Comparison of ENCODE assay signal across 18 cellular contexts in genomic region chr3:167843886-167844285, GRCh38.
A peak's percentile ranks its signal among the peaks of the same experiment; 100 is the strongest.
DNase-seq lines count a peak whose midpoint lies in the region; ATAC-seq and TF ChIP-seq lines count a peak whose summit lies in the region.
"Had no signal": no experiment of that assay in that cellular context is flagged by ENCODE, and none has a peak within 500 bp of the region (broad histone marks: within the 10 kb centered on the region; RNA-seq: fewer than 3 reads in every experiment).

No MANE protein-coding gene starts in this region.

- H3K36me3 Mint-ChIP-seq in activated CD8-positive, alpha-beta T cell treated with anti-CD3 and anti-CD28 coated beads for 36 hours (ENCODE audit: low read depth), result no peaks in the 10 kb centered on the region
- no peaks in the 10 kb centered on the region for H3K36me3 Mint-ChIP-seq in activated CD8-positive, alpha-beta T cell treated with anti-CD3 and anti-CD28 coated beads, Interleukin-2, amount 10 ng/mL, durations not matched to agents 7 days and 5 days (ENCODE audit: low read depth)
- H3K36me3 Mint-ChIP-seq in stimulated activated naive B cell treated with anti-CD40 and anti-IgM and Interleukin-4, amounts not matched to agents 10 μg/mL and 1 μg/mL and 100 μg/mL, for 72 hours, result peaks cover 0 to 2% of the 10 kb centered on the region in 2 donors
- H3K36me3 Mint-ChIP-seq: CD4-positive, CD25-positive, alpha-beta regulatory T cell had no signal

- H3K27me3 ChIP-seq in upper lobe of right lung (no peaks in the 10 kb centered on the region), mesendoderm (ENCODE audit: insufficient read depth, low read length, poor library complexity) (no peaks in the 10 kb centered on the region), A673 (replicated peaks; ENCODE audit: insufficient read depth, low read depth, low read length, poor library complexity) (no peaks in the 10 kb centered on the region)
- H3K27me3 ChIP-seq: tibial artery had no signal

- no peak for DNase-seq in activated CD8-positive, alpha-beta T cell treated with anti-CD3 and anti-CD28 coated beads for 36 hours
- DNase-seq in activated CD8-positive, alpha-beta T cell treated with anti-CD3 and anti-CD28 coated beads, Interleukin-2, amount 10 ng/mL, durations not matched to agents 7 days and 5 days, result no peak
- peak; percentile 95 for DNase-seq in NOMO-1 treated with DMSO at 0.1 percent for 48 hours (lab: John Stamatoyannopoulos, UW; ENCODE audit: unreplicated experiment)
- no peak for DNase-seq in stimulated activated naive B cell treated with anti-CD40 and anti-IgM and Interleukin-4, amounts not matched to agents 10 μg/mL and 1 μg/mL and 100 μg/mL, for 72 hours
- DNase-seq in upper lobe of right lung, result no peak
- DNase-seq in mesendoderm, result no peak
- DNase-seq in A673 (ENCODE audit: low spot score), result no peak
- DNase-seq: activated CD4-positive, alpha-beta T cell treated with anti-CD3 and anti-CD28 coated beads, Interleukin-2, amount 50 U/mL, for 48 hours; activated naive CD8-positive, alpha-beta T cell treated with anti-CD3 and anti-CD28 coated beads, Interleukin-2, amount 50 U/mL, for 24 hours; central memory CD4-positive, alpha-beta T cell; GM23248; hypothalamus; KBM-7; SK-N-SH; tibial artery had no signal

- H3K9me3 ChIP-seq in upper lobe of right lung (no peaks in the 10 kb centered on the region), A673 (ENCODE audit: low read depth, low read length, poor library complexity, severe bottlenecking) (no peaks in the 10 kb centered on the region)
- H3K9me3 ChIP-seq: SK-N-SH, tibial artery had no signal

- no peak for TF ChIP-seq CTCF in activated CD8-positive, alpha-beta T cell treated with anti-CD3 and anti-CD28 coated beads for 36 hours (IDR thresholded peaks at IDR 0.05)
- TF ChIP-seq CTCF in upper lobe of right lung (IDR thresholded peaks at IDR 0.05) (no peak), A673 (conservative IDR thresholded peaks at IDR 0.05; ENCODE audit: low read depth, low read length) (no peak)

- H3K56ac ChIP-seq in mesendoderm (ENCODE audit: low read length), result no peak overlapping the region

- no peak overlapping the region for H3K18ac ChIP-seq in mesendoderm (ENCODE audit: low read length)

- intact Hi-C loops in activated CD8-positive, alpha-beta T cell treated with anti-CD3 and anti-CD28 coated beads for 36 hours (cut with micrococcal nuclease), result no loop called here
- intact Hi-C loops in upper lobe of right lung (cut with DNase I), result no loop called here
- intact Hi-C loops in A673 (cut with micrococcal nuclease; ENCODE audit: unreplicated experiment), result no loop called here

- H3K9ac ChIP-seq in mesendoderm (ENCODE audit: low read length), result no peak overlapping the region
- H3K9ac ChIP-seq: GM23248, SK-N-SH had no signal

- H3K23ac ChIP-seq in mesendoderm (ENCODE audit: low read length), result no peak overlapping the region

- no peak overlapping the region for H2BK120ac ChIP-seq in mesendoderm (ENCODE audit: low read depth, low read length)

- no peaks in the 10 kb centered on the region for H3K27me3 Mint-ChIP-seq in activated CD8-positive, alpha-beta T cell treated with anti-CD3 and anti-CD28 coated beads for 36 hours
- H3K27me3 Mint-ChIP-seq in activated CD8-positive, alpha-beta T cell treated with anti-CD3 and anti-CD28 coated beads, Interleukin-2, amount 10 ng/mL, durations not matched to agents 7 days and 5 days (ENCODE audit: low read depth), result no peaks in the 10 kb centered on the region
- no peaks in the 10 kb centered on the region for H3K27me3 Mint-ChIP-seq in stimulated activated naive B cell treated with anti-CD40 and anti-IgM and Interleukin-4, amounts not matched to agents 10 μg/mL and 1 μg/mL and 100 μg/mL, for 72 hours
- H3K27me3 Mint-ChIP-seq: CD4-positive, CD25-positive, alpha-beta regulatory T cell had no signal

- no peaks in the 10 kb centered on the region for H3K9me3 Mint-ChIP-seq in activated CD8-positive, alpha-beta T cell treated with anti-CD3 and anti-CD28 coated beads for 36 hours
- H3K9me3 Mint-ChIP-seq in activated CD8-positive, alpha-beta T cell treated with anti-CD3 and anti-CD28 coated beads, Interleukin-2, amount 10 ng/mL, durations not matched to agents 7 days and 5 days (ENCODE audit: insufficient read depth), result no peaks in the 10 kb centered on the region
- H3K9me3 Mint-ChIP-seq in stimulated activated naive B cell treated with anti-CD40 and anti-IgM and Interleukin-4, amounts not matched to agents 10 μg/mL and 1 μg/mL and 100 μg/mL, for 72 hours, result no peaks in the 10 kb centered on the region
- H3K9me3 Mint-ChIP-seq: activated T-helper 1 cell treated with anti-CD3 and anti-CD28 coated beads, Interleukin-12 subunit alpha, Interleukin-12 subunit beta, Interleukin-2, Interleukin-4 antibody, amounts not matched to agents 30 ng/mL and 10 ng/mL and 1 ng/mL, durations not matched to agents 14 hours and 24 hours and 36 hours had no signal

- no TSS peak for BruUV-seq in A673 (replicated peaks; lab: Mats Ljungman, UMichigan)

- no peaks in the 10 kb centered on the region for H3K4me1 ChIP-seq in upper lobe of right lung
- H3K4me1 ChIP-seq in mesendoderm (ENCODE audit: control insufficient read depth, low read depth, low read length), result no peaks in the 10 kb centered on the region
- H3K4me1 ChIP-seq in A673 (ENCODE audit: insufficient read depth, low read length, poor library complexity, severe bottlenecking), result no peaks in the 10 kb centered on the region
- H3K4me1 ChIP-seq: tibial artery had no signal

- no peak overlapping the region for H3K4me3 ChIP-seq in upper lobe of right lung
- H3K4me3 ChIP-seq in mesendoderm (ENCODE audit: low read length), result no peak overlapping the region
- no peak overlapping the region for H3K4me3 ChIP-seq in A673 (ENCODE audit: low read depth, low read length, poor library complexity, severe bottlenecking)
- H3K4me3 ChIP-seq: GM23248, tibial artery had no signal

- H2BK5ac ChIP-seq in mesendoderm (ENCODE audit: low read length), result no peak overlapping the region

- POLR2A ChIA-PET in activated CD8-positive, alpha-beta T cell treated with anti-CD3 and anti-CD28 coated beads for 36 hours (lab: Charles Lee), result interaction anchor here (0.5 kb wide), 1 partner anchor 492 kb away, joined by 3 read pairs; no protein-coding TSS in a partner anchor
- POLR2A ChIA-PET in activated CD8-positive, alpha-beta T cell treated with anti-CD3 and anti-CD28 coated beads, Interleukin-2, amount 10 ng/mL, durations not matched to agents 7 days and 5 days (lab: Charles Lee), result no interaction called here
- POLR2A ChIA-PET in A673 (lab: Charles Lee; ENCODE audit: low non-redundant PET), result no interaction called here

- no peak overlapping the region for H3K4ac ChIP-seq in mesendoderm (ENCODE audit: low read depth, low read length)

- no peaks in the 10 kb centered on the region for H3K36me3 ChIP-seq in upper lobe of right lung
- no peaks in the 10 kb centered on the region for H3K36me3 ChIP-seq in mesendoderm (ENCODE audit: control insufficient read depth, insufficient read depth, low read length)
- no peaks in the 10 kb centered on the region for H3K36me3 ChIP-seq in A673 (ENCODE audit: insufficient read depth, low read length, poor library complexity, severe bottlenecking)
- H3K36me3 ChIP-seq: tibial artery had no signal

- H3K27ac Mint-ChIP-seq in activated CD8-positive, alpha-beta T cell treated with anti-CD3 and anti-CD28 coated beads for 36 hours, result no peak overlapping the region
- H3K27ac Mint-ChIP-seq in activated CD8-positive, alpha-beta T cell treated with anti-CD3 and anti-CD28 coated beads, Interleukin-2, amount 10 ng/mL, durations not matched to agents 7 days and 5 days, result no peak overlapping the region
- H3K27ac Mint-ChIP-seq in stimulated activated naive B cell treated with anti-CD40 and anti-IgM and Interleukin-4, amounts not matched to agents 10 μg/mL and 1 μg/mL and 100 μg/mL, for 72 hours, result no peak overlapping the region
- H3K27ac Mint-ChIP-seq: activated naive CD8-positive, alpha-beta T cell treated with anti-CD3 and anti-CD28 coated beads, Interleukin-2, amount 50 U/mL, for 24 hours; activated T-helper 1 cell treated with anti-CD3 and anti-CD28 coated beads, Interleukin-12 subunit alpha, Interleukin-12 subunit beta, Interleukin-2, Interleukin-4 antibody, amounts not matched to agents 30 ng/mL and 10 ng/mL and 1 ng/mL, durations not matched to agents 14 hours and 24 hours and 36 hours; CD4-positive, CD25-positive, alpha-beta regulatory T cell had no signal

- H3K4me2 ChIP-seq in mesendoderm (ENCODE audit: low read length), result no peak overlapping the region
- H3K4me2 ChIP-seq: SK-N-SH had no signal

- no peak overlapping the region for H2BK15ac ChIP-seq in mesendoderm (replicated peaks; ENCODE audit: low read depth)

- H4K5ac ChIP-seq in mesendoderm (ENCODE audit: low read length), result no peak overlapping the region

- WGBS in mesendoderm (ENCODE audit: extremely low coverage, insufficient coverage, low lambda C conversion rate), result no CpG with 5 or more reads among the region's 2 CpGs

- no peak overlapping the region for H4K8ac ChIP-seq in mesendoderm (ENCODE audit: low read depth, low read length)

- CTCF ChIA-PET in activated CD8-positive, alpha-beta T cell treated with anti-CD3 and anti-CD28 coated beads for 36 hours (lab: Charles Lee), result no interaction called here
- CTCF ChIA-PET in activated CD8-positive, alpha-beta T cell treated with anti-CD3 and anti-CD28 coated beads, Interleukin-2, amount 10 ng/mL, durations not matched to agents 7 days and 5 days (lab: Charles Lee), result no interaction called here
- CTCF ChIA-PET in A673 (lab: Charles Lee), result no interaction called here

- H2AK5ac ChIP-seq in mesendoderm (ENCODE audit: low read length), result no peak overlapping the region

- H3K79me2 ChIP-seq in mesendoderm (ENCODE audit: control insufficient read depth, insufficient read depth, low read length), result no peaks in the 10 kb centered on the region

- peak; percentile 42 for ATAC-seq in activated CD8-positive, alpha-beta T cell treated with anti-CD3 and anti-CD28 coated beads for 36 hours
- ATAC-seq in activated CD8-positive, alpha-beta T cell treated with anti-CD3 and anti-CD28 coated beads, Interleukin-2, amount 10 ng/mL, durations not matched to agents 7 days and 5 days, result no peak
- ATAC-seq in HG03097 (IDR thresholded peaks at IDR 0.05; ENCODE audit: low FRiP score, unreplicated experiment), result peak; percentile 61
- ATAC-seq in stimulated activated naive B cell treated with anti-CD40 and anti-IgM and Interleukin-4, amounts not matched to agents 10 μg/mL and 1 μg/mL and 100 μg/mL, for 72 hours (replicated peaks), result peak; percentile 85 to 91
- no peak for ATAC-seq in upper lobe of right lung
- ATAC-seq: activated naive CD8-positive, alpha-beta T cell treated with anti-CD3 and anti-CD28 coated beads, Interleukin-2, amount 50 U/mL, for 24 hours had no signal

- no peaks in the 10 kb centered on the region for H3K79me1 ChIP-seq in mesendoderm (ENCODE audit: low read length)

- H3K4me1 Mint-ChIP-seq in activated CD8-positive, alpha-beta T cell treated with anti-CD3 and anti-CD28 coated beads for 36 hours (ENCODE audit: low read depth), result no peaks in the 10 kb centered on the region
- H3K4me1 Mint-ChIP-seq in activated CD8-positive, alpha-beta T cell treated with anti-CD3 and anti-CD28 coated beads, Interleukin-2, amount 10 ng/mL, durations not matched to agents 7 days and 5 days (ENCODE audit: low read depth), result peaks cover 7% of the 10 kb centered on the region
- peaks cover 5 to 27% of the 10 kb centered on the region in 2 donors for H3K4me1 Mint-ChIP-seq in stimulated activated naive B cell treated with anti-CD40 and anti-IgM and Interleukin-4, amounts not matched to agents 10 μg/mL and 1 μg/mL and 100 μg/mL, for 72 hours

- H3K4me3 Mint-ChIP-seq in activated CD8-positive, alpha-beta T cell treated with anti-CD3 and anti-CD28 coated beads for 36 hours, result no peak overlapping the region
- no peak overlapping the region for H3K4me3 Mint-ChIP-seq in activated CD8-positive, alpha-beta T cell treated with anti-CD3 and anti-CD28 coated beads, Interleukin-2, amount 10 ng/mL, durations not matched to agents 7 days and 5 days
- H3K4me3 Mint-ChIP-seq in stimulated activated naive B cell treated with anti-CD40 and anti-IgM and Interleukin-4, amounts not matched to agents 10 μg/mL and 1 μg/mL and 100 μg/mL, for 72 hours, result peak overlapping the region in 1 of 2 donors; percentile 8
- H3K4me3 Mint-ChIP-seq: activated naive CD8-positive, alpha-beta T cell treated with anti-CD3 and anti-CD28 coated beads, Interleukin-2, amount 50 U/mL, for 24 hours; activated T-helper 1 cell treated with anti-CD3 and anti-CD28 coated beads, Interleukin-12 subunit alpha, Interleukin-12 subunit beta, Interleukin-2, Interleukin-4 antibody, amounts not matched to agents 30 ng/mL and 10 ng/mL and 1 ng/mL, durations not matched to agents 14 hours and 24 hours and 36 hours; CD4-positive, CD25-positive, alpha-beta regulatory T cell had no signal

- H3K27ac ChIP-seq in upper lobe of right lung (no peak overlapping the region), mesendoderm (ENCODE audit: low read depth, low read length) (no peak overlapping the region), A673 (ENCODE audit: low read depth, low read length, poor library complexity, severe bottlenecking) (no peak overlapping the region)
- H3K27ac ChIP-seq: GM23248, tibial artery had no signal

Comparison
In these comparisons a context has a peak if more than half of its experiments do, and no peak if none do; other contexts are left out.
1. ATAC-seq: peak in activated CD8-positive, alpha-beta T cell treated with anti-CD3 and anti-CD28 coated beads for 36 hours (single experiment), HG03097 (single experiment) and stimulated activated naive B cell treated with anti-CD40 and anti-IgM and Interleukin-4, amounts not matched to agents 10 μg/mL and 1 μg/mL and 100 μg/mL, for 72 hours (2 of 2); none in activated CD8-positive, alpha-beta T cell treated with anti-CD3 and anti-CD28 coated beads, Interleukin-2, amount 10 ng/mL, durations not matched to agents 7 days and 5 days (single experiment) and upper lobe of right lung (single experiment).